ENCODE assay signal across 18 cellular contexts in genomic region chr2:238817931-238818330, GRCh38. TPM values are rescaled to one million over a fixed set of nuclear protein-coding genes. Genes with fewer than 3 reads are reported as not detected.
DNase-seq lines count a peak whose midpoint lies in the region; ATAC-seq and TF ChIP-seq lines count a peak whose summit lies in the region.
"Had no signal": no experiment of that assay in that cellular context is flagged by ENCODE, and none has a peak within 500 bp of the region (broad histone marks: within the 10 kb centered on the region; RNA-seq: fewer than 3 reads in every experiment).

No MANE protein-coding gene starts in this region.

- TF ChIP-seq CTCF in GM23338 (conservative IDR thresholded peaks at IDR 0.05; ENCODE audit: low read depth in 2 of 2) (no peak), endodermal cell (conservative IDR thresholded peaks at IDR 0.05) (no peak), neural progenitor cell (IDR thresholded peaks at IDR 0.05) (no peak)
- TF ChIP-seq CTCF in activated CD8-positive, alpha-beta T cell treated with anti-CD3 and anti-CD28 coated beads for 36 hours (IDR thresholded peaks at IDR 0.05), result no peak

- DNase-seq in GM23338 (ENCODE audit: low spot score), result no peak
- DNase-seq in endodermal cell, result no peak
- DNase-seq in neural progenitor cell (ENCODE audit: low spot score), result no peak
- DNase-seq in activated CD8-positive, alpha-beta T cell treated with anti-CD3 and anti-CD28 coated beads for 36 hours, result no peak
- DNase-seq in AG08395 (ENCODE audit: low spot score), result no peak
- DNase-seq in NCI-H1694 treated with DMSO at 0.1 percent for 48 hours (lab: John Stamatoyannopoulos, UW), result no peak
- DNase-seq: ACHN; AML-193; CD8-positive, alpha-beta T cell; DMS 273 treated with DMSO at 0.1 percent for 48 hours; DMS53; GDM1; GOT3; Kasumi-1; KBM-7 had no signal

- H3K9me3 Mint-ChIP-seq in GM23338, result peaks cover 16% of the 10 kb centered on the region
- peaks cover 9% of the 10 kb centered on the region for H3K9me3 Mint-ChIP-seq in endodermal cell
- peaks cover 4% of the 10 kb centered on the region for H3K9me3 Mint-ChIP-seq in neural progenitor cell
- H3K9me3 Mint-ChIP-seq in activated CD8-positive, alpha-beta T cell treated with anti-CD3 and anti-CD28 coated beads for 36 hours, result peaks cover 3% of the 10 kb centered on the region
- H3K9me3 Mint-ChIP-seq: CD8-positive, alpha-beta T cell had no signal

- CTCF ChIA-PET in activated CD8-positive, alpha-beta T cell treated with anti-CD3 and anti-CD28 coated beads for 36 hours (lab: Charles Lee), result interaction anchor here (1.0 kb wide), 1 partner anchor 153 kb away, joined by 4 read pairs; no protein-coding TSS in a partner anchor

- H3K4me2 ChIP-seq in GM23338 (0 out of 2 replicates have a peak overlapping the region, but pooled peaks have one; percentile 38), neural progenitor cell (no peak overlapping the region)

- H2AFZ ChIP-seq in GM23338 (no peak overlapping the region), neural progenitor cell (replicated peaks) (no peak overlapping the region)

- H3K27ac Mint-ChIP-seq in GM23338 (no peak overlapping the region), endodermal cell (no peak overlapping the region), neural progenitor cell (peak overlapping the region; percentile 78)
- no peak overlapping the region for H3K27ac Mint-ChIP-seq in activated CD8-positive, alpha-beta T cell treated with anti-CD3 and anti-CD28 coated beads for 36 hours
- H3K27ac Mint-ChIP-seq: CD8-positive, alpha-beta T cell; IgD-negative memory B cell had no signal

- ATAC-seq in GM23338 (no peak), GM21447 (IDR thresholded peaks at IDR 0.05; ENCODE audit: unreplicated experiment) (no peak)
- no peak for ATAC-seq in activated CD8-positive, alpha-beta T cell treated with anti-CD3 and anti-CD28 coated beads for 36 hours
- ATAC-seq: CD8-positive, alpha-beta T cell; HepG2 had no signal

- H3K36me3 Mint-ChIP-seq in GM23338 (ENCODE audit: low read depth), result no peaks in the 10 kb centered on the region
- no peaks in the 10 kb centered on the region for H3K36me3 Mint-ChIP-seq in endodermal cell (ENCODE audit: low read depth)
- H3K36me3 Mint-ChIP-seq in neural progenitor cell, result no peaks in the 10 kb centered on the region
- no peaks in the 10 kb centered on the region for H3K36me3 Mint-ChIP-seq in activated CD8-positive, alpha-beta T cell treated with anti-CD3 and anti-CD28 coated beads for 36 hours (ENCODE audit: low read depth)
- H3K36me3 Mint-ChIP-seq: CD8-positive, alpha-beta T cell; IgD-negative memory B cell had no signal

- no peak overlapping the region for H3K9ac ChIP-seq in endodermal cell (ENCODE audit: extremely low read depth, low read length, poor library complexity, severe bottlenecking)
- no peak overlapping the region for H3K9ac ChIP-seq in neural progenitor cell

- no peak overlapping the region for H3K27ac ChIP-seq in GM23338 (ENCODE audit: low read depth)
- H3K27ac ChIP-seq in endodermal cell (ENCODE audit: low read depth, low read length), result peak overlapping the region; percentile 6
- no peak overlapping the region for H3K27ac ChIP-seq in neural progenitor cell

- H3K4me3 ChIP-seq in GM23338, result no peak overlapping the region
- no peak overlapping the region for H3K4me3 ChIP-seq in endodermal cell (ENCODE audit: low read length)
- H3K4me3 ChIP-seq in neural progenitor cell, result no peak overlapping the region

- POLR2A ChIA-PET in activated CD8-positive, alpha-beta T cell treated with anti-CD3 and anti-CD28 coated beads for 36 hours (lab: Charles Lee), result no interaction called here

- no peaks in the 10 kb centered on the region for H3K9me2 ChIP-seq in GM23338 (ENCODE audit: insufficient read depth)

- H3K4me1 ChIP-seq in GM23338 (ENCODE audit: insufficient read depth), result peaks cover 8% of the 10 kb centered on the region; the same call in 1 of the 2 replicates
- no peaks in the 10 kb centered on the region for H3K4me1 ChIP-seq in endodermal cell (ENCODE audit: control insufficient read depth, insufficient read depth, low read length)
- H3K4me1 ChIP-seq in neural progenitor cell, result no peaks in the 10 kb centered on the region

- intact Hi-C loops in activated CD8-positive, alpha-beta T cell treated with anti-CD3 and anti-CD28 coated beads for 36 hours (cut with micrococcal nuclease), result no loop called here

- H3K79me2 ChIP-seq in GM23338 (replicated peaks; ENCODE audit: insufficient read depth), result no peaks in the 10 kb centered on the region
- H3K79me2 ChIP-seq in neural progenitor cell (ENCODE audit: low read depth), result no peaks in the 10 kb centered on the region

- H3K27me3 ChIP-seq in GM23338 (ENCODE audit: insufficient read depth) (no peaks in the 10 kb centered on the region), endodermal cell (ENCODE audit: control insufficient read depth, insufficient read depth, low read length, poor library complexity, severe bottlenecking) (no peaks in the 10 kb centered on the region), neural progenitor cell (no peaks in the 10 kb centered on the region)

- peaks cover 2% of the 10 kb centered on the region for H3K9me3 ChIP-seq in endodermal cell (ENCODE audit: control insufficient read depth, low read length)
- no peaks in the 10 kb centered on the region for H3K9me3 ChIP-seq in neural progenitor cell (ENCODE audit: low read depth)

- H3K4me1 Mint-ChIP-seq in GM23338 (peaks cover 16% of the 10 kb centered on the region), endodermal cell (peaks cover 15% of the 10 kb centered on the region), neural progenitor cell (peaks cover 30% of the 10 kb centered on the region)
- H3K4me1 Mint-ChIP-seq in activated CD8-positive, alpha-beta T cell treated with anti-CD3 and anti-CD28 coated beads for 36 hours (ENCODE audit: low read depth), result no peaks in the 10 kb centered on the region
- H3K4me1 Mint-ChIP-seq: IgD-negative memory B cell had no signal

- H3K27me3 Mint-ChIP-seq in GM23338 (ENCODE audit: insufficient read depth, low read depth, poor library complexity) (peaks cover 6% of the 10 kb centered on the region), endodermal cell (ENCODE audit: insufficient read depth) (peaks cover 29% of the 10 kb centered on the region), neural progenitor cell (ENCODE audit: insufficient read depth, low read depth) (peaks cover 16% of the 10 kb centered on the region)
- peaks cover 52% of the 10 kb centered on the region for H3K27me3 Mint-ChIP-seq in activated CD8-positive, alpha-beta T cell treated with anti-CD3 and anti-CD28 coated beads for 36 hours

- no peaks in the 10 kb centered on the region for H3K36me3 ChIP-seq in GM23338 (ENCODE audit: insufficient read depth)
- no peaks in the 10 kb centered on the region for H3K36me3 ChIP-seq in endodermal cell (ENCODE audit: control insufficient read depth, insufficient read depth, low read length)
- no peaks in the 10 kb centered on the region for H3K36me3 ChIP-seq in neural progenitor cell

- H3F3A ChIP-seq in GM23338 (replicated peaks; ENCODE audit: low read depth) (no peaks in the 10 kb centered on the region), neural progenitor cell (ENCODE audit: low read depth) (no peaks in the 10 kb centered on the region)

- H3K4me3 Mint-ChIP-seq in GM23338 (no peak overlapping the region), endodermal cell (no peak overlapping the region), neural progenitor cell (peak overlapping the region; percentile 30)
- no peak overlapping the region for H3K4me3 Mint-ChIP-seq in activated CD8-positive, alpha-beta T cell treated with anti-CD3 and anti-CD28 coated beads for 36 hours
- H3K4me3 Mint-ChIP-seq: CD8-positive, alpha-beta T cell; IgD-negative memory B cell had no signal

- 70 to 80% methylated on average over 5 of the region's 5 CpGs for WGBS in endodermal cell (ENCODE audit: insufficient coverage in 1 of 2, insufficient read length in 1 of 2), 2 experiments

- H4K20me1 ChIP-seq in GM23338 (replicated peaks; ENCODE audit: insufficient read depth) (no peaks in the 10 kb centered on the region), neural progenitor cell (ENCODE audit: low read depth) (no peaks in the 10 kb centered on the region)

TF ChIP-seq in GM23338, 12 proteins besides CTCF, POLR2A, EP300 and RAD21 (continues in another document):
- TF ChIP-seq EZH2 (IDR thresholded peaks at IDR 0.05; ENCODE audit: low read depth, unreplicated experiment), result no peak
- no peak for TF ChIP-seq NANOG (IDR thresholded peaks at IDR 0.05; ENCODE audit: borderline replicate concordance)
- no peak for TF ChIP-seq JUNB (IDR thresholded peaks at IDR 0.05; ENCODE audit: unreplicated experiment)
- TF ChIP-seq CREB1 (CRISPR knock-in tag; IDR thresholded peaks at IDR 0.05; ENCODE audit: low read depth), result no peak
- TF ChIP-seq STAT1 (IDR thresholded peaks at IDR 0.05; ENCODE audit: unreplicated experiment), result no peak
- no peak for TF ChIP-seq ETS1 (IDR thresholded peaks at IDR 0.05)

RNA-seq across cellular contexts. Expression of gene TWIST2, which starts 30.0 kb away (rescaled TPM):
- total RNA-seq in GM23338 (2014; rRNA removed; shearing (Covaris generic)), result 12.5 and 13.6 TPM in 2 replicates
- polyA plus RNA-seq in GM23338 (2016; fragmentation: Nextera tagmentation; extraction: Ambion mirVana), result 6.0 and 7.0 TPM in 2 replicates
- total RNA-seq in endodermal cell, result 1 to 10 TPM in 1 of 2 donors, not detected in 1; 1.9 TPM
- 1.3 TPM for polyA plus RNA-seq in endodermal cell (2013, experiment 1 of 2)
- 0.83 TPM for polyA plus RNA-seq in endodermal cell (2013, experiment 2 of 2)
- total RNA-seq in neural progenitor cell (ENCODE audit: low replicate concordance), result 0.51 and 1.7 TPM in 2 replicates
- not detected for total RNA-seq in activated CD8-positive, alpha-beta T cell treated with anti-CD3 and anti-CD28 coated beads for 36 hours
- total RNA-seq: CD8-positive, alpha-beta T cell had no signal
- polyA plus RNA-seq: IgD-negative memory B cell had no signal
